9 cellular contexts compared by ENCODE assay signal in genomic region chr15:64851503-64851840, GRCh38. TPM values are rescaled to one million over a fixed set of nuclear protein-coding genes. Genes with fewer than 3 reads are reported as not detected.
DNase-seq lines count a peak whose midpoint lies in the region; ATAC-seq and TF ChIP-seq lines count a peak whose summit lies in the region.
"Had no signal": no experiment of that assay in that cellular context is flagged by ENCODE, and none has a peak within 500 bp of the region (broad histone marks: within the 10 kb centered on the region; RNA-seq: fewer than 3 reads in every experiment).

No MANE protein-coding gene starts in this region.

- no peak for ATAC-seq in HG03571 (IDR thresholded peaks at IDR 0.05; ENCODE audit: unreplicated experiment)

- CTCF ChIA-PET in AG04450 (lab: Charles Lee) = interaction anchor here (0.8 kb wide), 1 partner anchor 16 kb away, joined by 5 read pairs; no protein-coding TSS in a partner anchor

- DNase-seq in AG04450 (ENCODE audit: low read depth, low spot score) (peak; percentile 84), NOMO-1 treated with DMSO at 0.1 percent for 48 hours (lab: John Stamatoyannopoulos, UW; ENCODE audit: unreplicated experiment) (peak; percentile 88), epidermal melanocyte (ENCODE audit: insufficient read length, low spot score) (peak; percentile 31), myocyte (ENCODE audit: low read depth) (peak; percentile 59), anterior cingulate cortex (lab: John Stamatoyannopoulos, UW) (no peak), T1000 (lab: John Stamatoyannopoulos, UW) (no peak), NCI-H748 (lab: John Stamatoyannopoulos, UW; ENCODE audit: unreplicated experiment) (no peak)
- DNase-seq: NCI-H1694 had no signal

- POLR2A ChIA-PET in AG04450 (lab: Yijun Ruan, JAX) = interaction anchor here (0.8 to 1.8 kb wide), 11 partner anchors 9 to 218 kb away, joined by 3 to 18 read pairs (median 4); partner anchors contain the start of genes PIF1 and SPG21

- H3K27ac ChIP-seq in AG04450 (ENCODE audit: low read depth, low read length) = peak overlapping the region; percentile 91

- no peak overlapping the region for H3K4me3 ChIP-seq in AG04450 (ENCODE audit: low read depth, low read length)

- no peaks in the 10 kb centered on the region for H3K9me3 ChIP-seq in AG04450 (ENCODE audit: control insufficient read depth, insufficient read depth, low read length)

- no peaks in the 10 kb centered on the region for H3K27me3 ChIP-seq in AG04450 (ENCODE audit: control insufficient read depth, insufficient read depth, low read length)

- TF ChIP-seq CTCF in AG04450 (IDR thresholded peaks at IDR 0.05; ENCODE audit: low read depth, low read length) = no peak

RNA-seq across cellular contexts. Expression of gene PLEKHO2, which starts 9.8 kb away (rescaled TPM):
- polyA plus RNA-seq in AG04450 (2011; rRNA removed) = 29.5 and 30.3 TPM in 2 replicates
- 37.3 and 44.9 TPM in 2 replicates for polyA minus RNA-seq in AG04450 (2011; rRNA and poly(A)+ RNA removed)
- total RNA-seq in myocyte = 21.6 and 23.9 TPM in 2 replicates
- polyA plus RNA-seq in myocyte (2012) = 28.5 TPM

RNA-seq across cellular contexts. Expression of gene PIF1, which starts 26.0 kb away (rescaled TPM):
- 5.6 and 6.2 TPM in 2 replicates for polyA plus RNA-seq in AG04450 (2011; rRNA removed)
- polyA minus RNA-seq in AG04450 (2011; rRNA and poly(A)+ RNA removed) = 6.3 and 6.5 TPM in 2 replicates
- total RNA-seq in myocyte = 8.9 and 13.5 TPM in 2 replicates
- polyA plus RNA-seq in myocyte (2012) = 7.4 TPM

Comparison
In these comparisons a context has a peak if more than half of its experiments do, and no peak if none do; other contexts are left out.
1. DNase-seq: peak in AG04450 (single experiment), NOMO-1 treated with DMSO at 0.1 percent for 48 hours (single experiment), epidermal melanocyte (single experiment) and myocyte (single experiment); none in anterior cingulate cortex (0 of 58), T1000 (single experiment) and NCI-H748 (single experiment).